ENCODE assay signal across 15 cellular contexts in the genomic region with DNA sequence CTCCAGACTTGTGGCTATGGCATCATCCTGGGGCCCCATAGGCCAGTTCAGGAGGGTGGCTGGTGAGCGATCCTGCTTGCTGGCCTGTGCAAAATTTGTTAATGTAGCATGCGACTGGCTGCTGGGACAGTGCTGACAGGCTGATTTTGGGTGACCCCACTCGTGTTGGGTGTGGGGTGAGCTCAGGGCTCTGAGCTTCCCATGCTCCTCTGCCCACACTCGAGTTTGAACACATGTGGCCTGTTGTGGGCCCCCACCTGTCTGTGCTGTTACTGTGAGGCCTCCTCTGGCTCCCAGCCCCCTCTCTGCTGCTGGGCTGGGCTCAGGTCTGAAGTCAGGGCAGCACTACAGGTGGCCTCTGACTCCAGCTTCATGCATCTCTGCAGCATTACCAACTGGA.
DNase-seq lines count a peak whose midpoint lies in the region; ATAC-seq and TF ChIP-seq lines count a peak whose summit lies in the region.
"Had no signal": no experiment of that assay in that cellular context is flagged by ENCODE, and none has a peak within 500 bp of the region (broad histone marks: within the 10 kb centered on the region; RNA-seq: fewer than 3 reads in every experiment).

No MANE protein-coding gene starts in this region.

- H3K4me3 Mint-ChIP-seq in activated CD8-positive, alpha-beta memory T cell treated with anti-CD3 and anti-CD28 coated beads, Interleukin-2, amount 10 ng/mL, durations not matched to agents 7 days and 5 days = no peak overlapping the region
- H3K4me3 Mint-ChIP-seq: B cell; CD4-positive, alpha-beta T cell had no signal

- no peak for TF ChIP-seq EP300 in sigmoid colon (IDR thresholded peaks at IDR 0.05)

- peak; percentile 34 for DNase-seq in RPMI8226
- DNase-seq in activated CD8-positive, alpha-beta memory T cell treated with anti-CD3 and anti-CD28 coated beads, Interleukin-2, amount 10 ng/mL, durations not matched to agents 7 days and 5 days = peak; percentile 15
- peak; percentile 29 for DNase-seq in left lobe of liver (ENCODE audit: low spot score)
- DNase-seq in sigmoid colon = peak; percentile 38
- no peak for DNase-seq in H7
- no peak for DNase-seq in NCI-H446 treated with DMSO at 0.1 percent for 48 hours (lab: John Stamatoyannopoulos, UW)
- DNase-seq in stimulated activated CD4-positive, alpha-beta T cell treated with anti-CD3 and anti-CD28 coated beads, Interleukin-12 subunit alpha, Interleukin-12 subunit beta, amount 100 ng/mL, for 4 hours = no peak
- DNase-seq: C1 segment of cervical spinal cord, Calu3, DMS 273 treated with DMSO at 0.1 percent for 48 hours had no signal

- no peak overlapping the region for H3K27ac Mint-ChIP-seq in activated CD8-positive, alpha-beta memory T cell treated with anti-CD3 and anti-CD28 coated beads, Interleukin-2, amount 10 ng/mL, durations not matched to agents 7 days and 5 days
- H3K27ac Mint-ChIP-seq: B cell; CD4-positive, alpha-beta T cell had no signal

- no peaks in the 10 kb centered on the region for H3K4me1 Mint-ChIP-seq in activated CD8-positive, alpha-beta memory T cell treated with anti-CD3 and anti-CD28 coated beads, Interleukin-2, amount 10 ng/mL, durations not matched to agents 7 days and 5 days
- H3K4me1 Mint-ChIP-seq: B cell had no signal

- H3K36me3 ChIP-seq in sigmoid colon = no peaks in the 10 kb centered on the region
- no peaks in the 10 kb centered on the region for H3K36me3 ChIP-seq in H7 (replicated peaks; ENCODE audit: control insufficient read depth, insufficient read depth, low read length)

- no peak for TF ChIP-seq POLR2A in sigmoid colon (IDR thresholded peaks at IDR 0.05)

- H3K27ac ChIP-seq in sigmoid colon = no peak overlapping the region
- H3K27ac ChIP-seq: HL-60 had no signal

- H3K27me3 ChIP-seq in sigmoid colon (peaks cover 0 to 5% (median 0%) of the 10 kb centered on the region in 3 donors), H7 (ENCODE audit: control insufficient read depth, insufficient read depth, low read length) (no peaks in the 10 kb centered on the region)

- H3K4me3 ChIP-seq in sigmoid colon = no peak overlapping the region
- H3K4me3 ChIP-seq in H7 (ENCODE audit: insufficient read depth, low read depth, low read length) = no peak overlapping the region

- no peaks in the 10 kb centered on the region for H3K9me3 Mint-ChIP-seq in activated CD8-positive, alpha-beta memory T cell treated with anti-CD3 and anti-CD28 coated beads, Interleukin-2, amount 10 ng/mL, durations not matched to agents 7 days and 5 days (ENCODE audit: low read depth)

- intact Hi-C loops in sigmoid colon (cut with DNase I) = no loop called here

- no peaks in the 10 kb centered on the region for H3K4me1 ChIP-seq in sigmoid colon

- peaks cover 29% of the 10 kb centered on the region for H3K27me3 Mint-ChIP-seq in activated CD8-positive, alpha-beta memory T cell treated with anti-CD3 and anti-CD28 coated beads, Interleukin-2, amount 10 ng/mL, durations not matched to agents 7 days and 5 days

- WGBS in sigmoid colon, 2 donors = 92% methylated on average over 4 of the region's 4 CpGs

- CTCF ChIA-PET in activated CD8-positive, alpha-beta memory T cell treated with anti-CD3 and anti-CD28 coated beads, Interleukin-2, amount 10 ng/mL, durations not matched to agents 7 days and 5 days (lab: Charles Lee) = no interaction called here

- H3K9me3 ChIP-seq in sigmoid colon = no peaks in the 10 kb centered on the region

- no peak for TF ChIP-seq CTCF in sigmoid colon (IDR thresholded peaks at IDR 0.05)

- peaks cover 1% of the 10 kb centered on the region for H3K36me3 Mint-ChIP-seq in activated CD8-positive, alpha-beta memory T cell treated with anti-CD3 and anti-CD28 coated beads, Interleukin-2, amount 10 ng/mL, durations not matched to agents 7 days and 5 days

- ATAC-seq in activated CD8-positive, alpha-beta memory T cell treated with anti-CD3 and anti-CD28 coated beads, Interleukin-2, amount 10 ng/mL, durations not matched to agents 7 days and 5 days = no peak
- no peak for ATAC-seq in left lobe of liver
- ATAC-seq in HG03135 (IDR thresholded peaks at IDR 0.05; ENCODE audit: unreplicated experiment) = no peak
- ATAC-seq: HCT116 had no signal

Comparison
In these comparisons a context has a peak if more than half of its experiments do, and no peak if none do; other contexts are left out.
1. DNase-seq: peak in RPMI8226 (single experiment), activated CD8-positive, alpha-beta memory T cell treated with anti-CD3 and anti-CD28 coated beads, Interleukin-2, amount 10 ng/mL, durations not matched to agents 7 days and 5 days (single experiment), left lobe of liver (single experiment) and sigmoid colon (single experiment); none in H7 (single experiment), NCI-H446 treated with DMSO at 0.1 percent for 48 hours (single experiment) and stimulated activated CD4-positive, alpha-beta T cell treated with anti-CD3 and anti-CD28 coated beads, Interleukin-12 subunit alpha, Interleukin-12 subunit beta, amount 100 ng/mL, for 4 hours (single experiment).